12 cellular contexts compared by ENCODE assay signal in the genomic region with DNA sequence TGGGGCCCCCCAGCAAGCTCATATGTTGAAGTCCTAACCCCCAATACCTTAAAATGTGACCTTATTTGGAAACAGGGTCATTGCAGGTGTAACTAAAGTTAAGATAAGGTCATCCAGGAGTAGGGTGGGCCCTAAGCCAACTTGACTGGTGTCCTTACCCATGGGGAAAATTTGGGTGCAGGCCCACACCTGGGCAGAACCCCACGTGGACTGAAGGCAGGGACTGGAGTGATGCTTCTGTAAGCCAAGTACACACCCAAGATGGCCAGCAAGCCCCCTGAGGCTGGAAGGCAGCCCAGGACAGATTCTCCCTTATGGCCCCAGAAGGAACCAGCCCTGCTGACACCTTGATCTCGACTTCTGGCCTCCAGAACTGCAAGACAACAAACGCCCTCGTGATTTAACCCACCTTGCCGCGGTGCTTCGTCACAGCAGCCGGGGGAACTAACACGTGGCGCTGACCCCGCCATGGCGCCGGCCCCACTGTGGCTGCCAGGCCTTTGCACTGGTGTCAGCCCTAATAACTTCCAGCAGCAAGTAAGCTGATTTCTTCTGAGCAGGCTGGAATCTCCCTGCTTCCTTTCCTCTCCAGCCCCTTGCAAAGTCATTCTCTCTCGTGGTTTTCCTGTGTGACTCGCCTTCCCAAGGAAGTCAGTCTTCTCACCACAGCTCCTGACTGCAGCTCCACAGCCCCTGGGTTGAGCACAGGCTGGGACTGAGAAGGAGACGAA. TPM values are rescaled to one million over a fixed set of nuclear protein-coding genes. Genes with fewer than 3 reads are reported as not detected.
DNase-seq lines count a peak whose midpoint lies in the region; ATAC-seq and TF ChIP-seq lines count a peak whose summit lies in the region.
"Had no signal": no experiment of that assay in that cellular context is flagged by ENCODE, and none has a peak within 500 bp of the region (broad histone marks: within the 10 kb centered on the region; RNA-seq: fewer than 3 reads in every experiment).

No MANE protein-coding gene starts in this region.

- no peaks in the 10 kb centered on the region for H3K36me3 Mint-ChIP-seq in stimulated activated memory B cell treated with anti-CD40 and anti-IgM and Interleukin-4, amounts not matched to agents 10 μg/mL and 1 μg/mL and 100 μg/mL, for 72 hours

- H3K27ac Mint-ChIP-seq in stimulated activated memory B cell treated with anti-CD40 and anti-IgM and Interleukin-4, amounts not matched to agents 10 μg/mL and 1 μg/mL and 100 μg/mL, for 72 hours = no peak overlapping the region

- TF ChIP-seq EP300 in SK-N-SH (IDR thresholded peaks at IDR 0.05; ENCODE audit: borderline replicate concordance in 1 of 2, low read depth in 1 of 2, low read length in 1 of 2) = no peak

- H3K9me3 ChIP-seq in SK-N-SH (no peaks in the 10 kb centered on the region), Loucy (ENCODE audit: insufficient read depth, low read depth, low read length) (no peaks in the 10 kb centered on the region)

- H3K4me1 Mint-ChIP-seq in stimulated activated memory B cell treated with anti-CD40 and anti-IgM and Interleukin-4, amounts not matched to agents 10 μg/mL and 1 μg/mL and 100 μg/mL, for 72 hours = peaks cover 24% of the 10 kb centered on the region

- ATAC-seq in SK-N-SH treated with all-trans-retinoic acid at 6 μM for 48 hours = peak; percentile 26; the same call in 2 of the 3 replicates
- no peak for ATAC-seq in omental fat pad (ENCODE audit: low FRiP score)
- no peak for ATAC-seq in GM19035 (IDR thresholded peaks at IDR 0.05; ENCODE audit: unreplicated experiment)
- ATAC-seq in stimulated activated memory B cell treated with anti-CD40 and anti-IgM and Interleukin-4, amounts not matched to agents 10 μg/mL and 1 μg/mL and 100 μg/mL, for 72 hours = no peak
- no peak for ATAC-seq in GM21381 (IDR thresholded peaks at IDR 0.05; ENCODE audit: unreplicated experiment)

- H3K4me3 Mint-ChIP-seq in stimulated activated memory B cell treated with anti-CD40 and anti-IgM and Interleukin-4, amounts not matched to agents 10 μg/mL and 1 μg/mL and 100 μg/mL, for 72 hours = no peak overlapping the region

- 68% methylated on average over 10 of the region's 16 CpGs for WGBS in SK-N-SH (ENCODE audit: low lambda C conversion rate)

- no peaks in the 10 kb centered on the region for H3K36me3 ChIP-seq in SK-N-SH (replicated peaks in 1 of 2; ENCODE audit: control insufficient read depth in 1 of 2, insufficient read depth in 2 of 2, low read length in 1 of 2)
- no peaks in the 10 kb centered on the region for H3K36me3 ChIP-seq in Loucy (ENCODE audit: insufficient read depth, low read length)

- POLR2A ChIA-PET in SK-N-SH (lab: Yijun Ruan, JAX) = interaction anchor here (1.1 kb wide), 1 partner anchor 23 kb away, joined by 3 read pairs; a partner anchor contains a TSS

- no peak overlapping the region for H3K9ac ChIP-seq in SK-N-SH
- peak overlapping the region; percentile 46 for H3K9ac ChIP-seq in Loucy (ENCODE audit: low read depth, low read length, poor library complexity, severe bottlenecking)

- CTCF ChIA-PET in SK-N-SH (lab: Yijun Ruan, JAX) = no interaction called here

- H3K79me2 ChIP-seq in SK-N-SH (ENCODE audit: insufficient read depth) = no peaks in the 10 kb centered on the region
- no peaks in the 10 kb centered on the region for H3K79me2 ChIP-seq in Loucy (ENCODE audit: insufficient read depth, low read length)

- peak overlapping the region in 1 of 2 experiments; percentile 39; a peak in 1 of 4 replicates for H3K27ac ChIP-seq in SK-N-SH (ENCODE audit: low read depth in 2 of 2, low read length in 1 of 2)
- H3K27ac ChIP-seq: 22Rv1 had no signal

- H3F3A ChIP-seq in SK-N-SH (replicated peaks; ENCODE audit: insufficient read depth) (no peaks in the 10 kb centered on the region), Loucy (ENCODE audit: low read depth) (peaks cover 12% of the 10 kb centered on the region)

- peaks cover 2% of the 10 kb centered on the region for H3K9me3 Mint-ChIP-seq in stimulated activated memory B cell treated with anti-CD40 and anti-IgM and Interleukin-4, amounts not matched to agents 10 μg/mL and 1 μg/mL and 100 μg/mL, for 72 hours

- H3K27me3 ChIP-seq in SK-N-SH (ENCODE audit: insufficient read depth) (no peaks in the 10 kb centered on the region), Loucy (ENCODE audit: insufficient read depth, low read length, poor library complexity, severe bottlenecking) (no peaks in the 10 kb centered on the region)

- H3K4me1 ChIP-seq in SK-N-SH (ENCODE audit: control insufficient read depth in 1 of 2, insufficient read depth in 2 of 2, low read depth in 1 of 2, low read length in 1 of 2) (peaks cover 0 to 30% of the 10 kb centered on the region in 2 experiments; a peak in 1 of 4 replicates), Loucy (ENCODE audit: insufficient read depth, low read length, poor library complexity, severe bottlenecking) (peaks cover 66% of the 10 kb centered on the region)

- DNase-seq in SK-N-SH = no peak
- peak; percentile 50 for DNase-seq in dermis blood vessel endothelial cell
- peak; percentile 9 for DNase-seq in omental fat pad (ENCODE audit: low spot score)
- DNase-seq: activated T-cell treated with anti-CD3 and anti-CD28 coated beads, Interleukin-2, amount 50 U/mL, for 1 hour; KG1; NCI-H446 treated with DMSO at 0.1 percent for 48 hours had no signal

- H3K4me3 ChIP-seq in SK-N-SH (ENCODE audit: low read depth in 2 of 2, low read length in 1 of 2) (no peak overlapping the region), Loucy (ENCODE audit: low read length, poor library complexity, severe bottlenecking) (peak overlapping the region; percentile 21)

- H3K9me2 ChIP-seq in SK-N-SH = no peaks in the 10 kb centered on the region
- H3K9me2 ChIP-seq in Loucy (replicated peaks; ENCODE audit: low read depth, low read length) = no peaks in the 10 kb centered on the region

- TF ChIP-seq RAD21 in SK-N-SH (IDR thresholded peaks at IDR 0.05; ENCODE audit: low read length) = no peak

- H4K20me1 ChIP-seq in SK-N-SH (ENCODE audit: insufficient read depth) (no peaks in the 10 kb centered on the region), Loucy (ENCODE audit: insufficient read depth, low read length, poor library complexity, severe bottlenecking) (no peaks in the 10 kb centered on the region)

- H3K4me2 ChIP-seq in SK-N-SH = no peak overlapping the region
- H3K4me2 ChIP-seq in Loucy (ENCODE audit: low read depth, low read length, poor library complexity, severe bottlenecking) = peak overlapping the region; percentile 45

- no peak for TF ChIP-seq CTCF in SK-N-SH (IDR thresholded peaks at IDR 0.05)
- TF ChIP-seq CTCF in Loucy (conservative IDR thresholded peaks at IDR 0.05; ENCODE audit: low read length) = no peak
- TF ChIP-seq CTCF in omental fat pad (IDR thresholded peaks at IDR 0.05) = no peak

- H2AFZ ChIP-seq in SK-N-SH (ENCODE audit: low read depth) (no peak overlapping the region), Loucy (ENCODE audit: low read length) (no peak overlapping the region)

- H3K27me3 Mint-ChIP-seq in stimulated activated memory B cell treated with anti-CD40 and anti-IgM and Interleukin-4, amounts not matched to agents 10 μg/mL and 1 μg/mL and 100 μg/mL, for 72 hours = no peaks in the 10 kb centered on the region

TF ChIP-seq in SK-N-SH treated with all-trans-retinoic acid at 6 μM for 48 hours, 23 proteins besides CTCF, POLR2A, EP300 and RAD21 (continues in another document):
- TF ChIP-seq, protein P1, sequence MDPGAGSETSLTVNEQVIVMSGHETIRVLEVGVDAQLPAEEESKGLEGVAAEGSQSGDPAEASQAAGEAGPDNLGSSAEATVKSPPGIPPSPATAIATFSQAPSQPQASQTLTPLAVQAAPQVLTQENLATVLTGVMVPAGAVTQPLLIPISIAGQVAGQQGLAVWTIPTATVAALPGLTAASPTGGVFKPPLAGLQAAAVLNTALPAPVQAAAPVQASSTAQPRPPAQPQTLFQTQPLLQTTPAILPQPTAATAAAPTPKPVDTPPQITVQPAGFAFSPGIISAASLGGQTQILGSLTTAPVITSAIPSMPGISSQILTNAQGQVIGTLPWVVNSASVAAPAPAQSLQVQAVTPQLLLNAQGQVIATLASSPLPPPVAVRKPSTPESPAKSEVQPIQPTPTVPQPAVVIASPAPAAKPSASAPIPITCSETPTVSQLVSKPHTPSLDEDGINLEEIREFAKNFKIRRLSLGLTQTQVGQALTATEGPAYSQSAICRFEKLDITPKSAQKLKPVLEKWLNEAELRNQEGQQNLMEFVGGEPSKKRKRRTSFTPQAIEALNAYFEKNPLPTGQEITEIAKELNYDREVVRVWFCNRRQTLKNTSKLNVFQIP (CRISPR knock-in tag; IDR thresholded peaks at IDR 0.05; ENCODE audit: borderline replicate concordance, low read depth) = no peak
- TF ChIP-seq OSR1 (CRISPR knock-in tag; IDR thresholded peaks at IDR 0.05) = no peak

TF ChIP-seq in SK-N-SH, 30 proteins besides CTCF, POLR2A, EP300 and RAD21 (continues in another document):
- TF ChIP-seq ELF1 (IDR thresholded peaks at IDR 0.05) = no peak
- TF ChIP-seq, protein P2, sequence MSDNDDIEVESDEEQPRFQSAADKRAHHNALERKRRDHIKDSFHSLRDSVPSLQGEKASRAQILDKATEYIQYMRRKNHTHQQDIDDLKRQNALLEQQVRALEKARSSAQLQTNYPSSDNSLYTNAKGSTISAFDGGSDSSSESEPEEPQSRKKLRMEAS (IDR thresholded peaks at IDR 0.05; ENCODE audit: low read depth) = no peak
- no peak for TF ChIP-seq EZH2phosphoT487 (IDR thresholded peaks at IDR 0.05; ENCODE audit: borderline replicate concordance, low read depth)
- TF ChIP-seq MEF2A (IDR thresholded peaks at IDR 0.05; ENCODE audit: borderline replicate concordance, low read depth) = no peak

RNA-seq across cellular contexts. Expression of a gene that starts 23.2 kb away (rescaled TPM):
- 38.6 and 42.2 TPM in 2 replicates for polyA plus RNA-seq in SK-N-SH (2012; rRNA removed)
- 17.3 and 28.2 TPM in 2 replicates for polyA plus RNA-seq in SK-N-SH (2012; cell fraction: cytosol; rRNA removed)
- 58.8 and 62.0 TPM in 2 replicates for polyA plus RNA-seq in SK-N-SH (2012; cell fraction: nucleus; rRNA removed)
- total RNA-seq in dermis blood vessel endothelial cell = 92.1 and 94.1 TPM in 2 replicates
- total RNA-seq in omental fat pad = 100 to 1,000 TPM in 1 of 4 donors, 10 to 100 TPM in 3; 33.7 to 118 (median 59.5) TPM

RNA-seq across cellular contexts. Expression of a gene that starts 43.2 kb away (rescaled TPM):
- polyA plus RNA-seq in SK-N-SH (2012; rRNA removed) = 6.3 and 6.4 TPM in 2 replicates
- polyA plus RNA-seq in SK-N-SH (2012; cell fraction: cytosol; rRNA removed) = 4.0 and 4.4 TPM in 2 replicates
- polyA plus RNA-seq in SK-N-SH (2012; cell fraction: nucleus; rRNA removed) = 15.3 and 15.8 TPM in 2 replicates
- total RNA-seq in dermis blood vessel endothelial cell (14.0 and 15.8 TPM in 2 replicates), omental fat pad (10 to 100 TPM in 3 of 4 donors, 1 to 10 TPM in 1; 9.5 to 27.6 (median 10.8) TPM)

RNA-seq across cellular contexts. Expression of a gene that starts 43.2 kb away (rescaled TPM):
- polyA plus RNA-seq in SK-N-SH (2012; rRNA removed) = 0.67 and 1.2 TPM in 2 replicates
- 0.31 and 0.38 TPM in 2 replicates for polyA plus RNA-seq in SK-N-SH (2012; cell fraction: cytosol; rRNA removed)
- 4.2 and 4.9 TPM in 2 replicates for polyA plus RNA-seq in SK-N-SH (2012; cell fraction: nucleus; rRNA removed)
- total RNA-seq in dermis blood vessel endothelial cell (2.7 and 5.8 TPM in 2 replicates), omental fat pad (1 to 10 TPM; 4.7 to 7.3 (median 5.1) TPM)
